8 cellular contexts compared by ENCODE assay signal in the genomic region with DNA sequence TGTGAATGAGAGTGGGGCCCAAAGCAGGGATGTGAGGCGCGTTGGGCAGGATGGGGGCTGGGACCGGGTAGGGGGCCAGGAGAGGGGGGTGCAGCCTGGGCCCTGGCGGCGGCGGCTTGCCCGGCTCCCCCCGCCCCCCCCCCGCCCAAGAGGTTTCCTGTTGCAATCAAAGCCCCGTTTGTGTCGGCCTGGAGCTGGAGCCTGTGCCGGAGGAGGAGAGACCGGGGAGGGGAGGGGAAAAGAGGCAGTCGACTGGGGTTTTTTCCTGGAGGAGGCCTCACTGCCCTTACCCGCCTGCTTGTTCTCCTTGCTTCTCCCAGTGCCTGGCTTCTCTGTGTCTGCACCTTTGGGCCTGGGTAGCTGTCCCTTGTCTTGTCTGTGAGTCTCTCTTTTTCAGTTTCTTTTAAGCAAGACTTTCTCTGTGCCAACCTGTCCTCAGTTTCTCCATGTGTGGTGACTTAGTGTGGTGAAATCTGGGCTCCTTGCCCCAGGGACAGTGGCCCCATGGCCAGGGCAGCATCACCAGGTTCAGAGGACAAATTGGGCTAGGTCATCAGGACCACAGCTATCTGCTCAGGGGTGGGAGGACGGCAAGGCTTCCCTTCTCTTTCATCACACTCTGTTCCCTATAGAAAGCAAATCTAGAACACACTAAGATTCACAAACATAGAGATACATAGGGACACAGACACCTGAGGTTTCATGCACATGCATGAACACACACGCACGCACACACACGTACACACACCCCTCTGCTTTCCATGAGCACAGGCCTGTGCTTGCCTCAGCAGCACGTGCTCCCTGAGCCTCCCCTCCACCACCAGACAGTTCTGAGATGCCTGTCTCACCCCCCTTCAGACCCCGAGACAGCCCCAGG. TPM values are rescaled to one million over a fixed set of nuclear protein-coding genes. Genes with fewer than 3 reads are reported as not detected.
DNase-seq lines count a peak whose midpoint lies in the region; ATAC-seq and TF ChIP-seq lines count a peak whose summit lies in the region.

No MANE protein-coding gene starts in this region.

- DNase-seq in AG04450 (ENCODE audit: low read depth, low spot score) (no peak), OCI-LY7 (ENCODE audit: low spot score) (no peak), colonic mucosa (no peak), erythroblast (lab: John Stamatoyannopoulos, UW) (no peak), MV-4-11 (lab: John Stamatoyannopoulos, UW) (no peak), lower leg skin (ENCODE audit: low spot score in 2 of 2) (no peak)

- peak overlapping the region; percentile 3; the same call in 1 of the 2 replicates for H3K4me3 ChIP-seq in AG04450 (ENCODE audit: low read depth, low read length)
- no peak overlapping the region for H3K4me3 ChIP-seq in OCI-LY7 (ENCODE audit: low read depth, low read length, poor library complexity, severe bottlenecking)
- H3K4me3 ChIP-seq in colonic mucosa, result no peak overlapping the region
- peak overlapping the region in 1 of 2 donors; percentile 20 for H3K4me3 ChIP-seq in mucosa of rectum (ENCODE audit: low read length in 2 of 2)
- H3K4me3 ChIP-seq in lower leg skin (ENCODE audit: low read depth, poor library complexity, severe bottlenecking), result no peak overlapping the region

- peak overlapping the region in 1 of 2 donors; percentile 42 for H3K9ac ChIP-seq in colonic mucosa (ENCODE audit: low read depth in 2 of 2, low read length in 2 of 2)
- peak overlapping the region in 1 of 2 donors; percentile 15 for H3K9ac ChIP-seq in mucosa of rectum (ENCODE audit: low read depth in 1 of 2, low read length in 2 of 2)

- H3K27ac ChIP-seq in AG04450 (ENCODE audit: low read depth, low read length), result peak overlapping the region; percentile 57
- H3K27ac ChIP-seq in OCI-LY7 (ENCODE audit: low read depth, low read length, poor library complexity, severe bottlenecking), result no peak overlapping the region
- peak overlapping the region; percentile 37 for H3K27ac ChIP-seq in colonic mucosa
- H3K27ac ChIP-seq in mucosa of rectum (ENCODE audit: low read depth in 2 of 2, low read length in 2 of 2), result peak overlapping the region; percentile 99 to 100

- no peaks in the 10 kb centered on the region; the same call in 1 of the 2 replicates for H3K9me3 ChIP-seq in AG04450 (ENCODE audit: control insufficient read depth, insufficient read depth, low read length)
- no peaks in the 10 kb centered on the region for H3K9me3 ChIP-seq in OCI-LY7 (ENCODE audit: low read length)
- H3K9me3 ChIP-seq in colonic mucosa, result no peaks in the 10 kb centered on the region
- H3K9me3 ChIP-seq in mucosa of rectum (ENCODE audit: control insufficient read depth in 2 of 2, low read length in 2 of 2), result no peaks in the 10 kb centered on the region

- TF ChIP-seq CTCF in AG04450 (IDR thresholded peaks at IDR 0.05; ENCODE audit: low read depth, low read length) (no peak), OCI-LY7 (conservative IDR thresholded peaks at IDR 0.05; ENCODE audit: low read length) (no peak), colonic mucosa (IDR thresholded peaks at IDR 0.05) (no peak), lower leg skin (IDR thresholded peaks at IDR 0.05) (no peak)

- TF ChIP-seq POLR2A in erythroblast (IDR thresholded peaks at IDR 0.05; ENCODE audit: low read length), result no peak
- no peak for TF ChIP-seq POLR2A in lower leg skin (IDR thresholded peaks at IDR 0.05)

- intact Hi-C loops in OCI-LY7 (cut with micrococcal nuclease; ENCODE audit: unreplicated experiment) (no loop called here), colonic mucosa (cut with DNase I) (no loop called here), lower leg skin (cut with DNase I; ENCODE audit: low total_unique reads) (no loop called here)

- H3K4me1 ChIP-seq in OCI-LY7 (ENCODE audit: insufficient read depth, low read length, poor library complexity, severe bottlenecking) (peaks cover 45% of the 10 kb centered on the region), colonic mucosa (peaks cover 5% of the 10 kb centered on the region), mucosa of rectum (ENCODE audit: control insufficient read depth in 2 of 2, insufficient read depth in 2 of 2, low read length in 2 of 2) (peaks cover 38 to 41% of the 10 kb centered on the region in 2 donors)

- POLR2A ChIA-PET in AG04450 (lab: Yijun Ruan, JAX) (interaction anchor here (0.6 kb wide), 1 partner anchor 26 kb away, joined by 3 read pairs; no protein-coding TSS in a partner anchor), OCI-LY7 (lab: Charles Lee) (interaction anchor here (0.6 kb wide), 2 partner anchors 91 to 120 kb away, joined by 3 read pairs; a partner anchor contains a TSS)

- CTCF ChIA-PET in AG04450 (lab: Charles Lee) (interaction anchor here (0.6 to 1.5 kb wide), 4 partner anchors 11 to 176 kb away, joined by 3 to 6 read pairs (median 3); no protein-coding TSS in a partner anchor), OCI-LY7 (lab: Charles Lee; ENCODE audit: unreplicated experiment) (interaction anchor here (0.6 kb wide), 1 partner anchor 104 kb away, joined by 10 read pairs; no protein-coding TSS in a partner anchor)

- H3K9me2 ChIP-seq in OCI-LY7 (ENCODE audit: insufficient read depth, low read length), result no peaks in the 10 kb centered on the region

- peak overlapping the region; percentile 96 for H3K4me2 ChIP-seq in OCI-LY7 (ENCODE audit: low read length)

- H3K36me3 ChIP-seq in OCI-LY7 (ENCODE audit: insufficient read depth, low read length) (no peaks in the 10 kb centered on the region), colonic mucosa (no peaks in the 10 kb centered on the region), mucosa of rectum (ENCODE audit: control insufficient read depth in 2 of 2, insufficient read depth in 2 of 2, low read length in 2 of 2) (peaks cover 0 to 4% of the 10 kb centered on the region in 2 donors)

- no peak for ATAC-seq in HG03196 (IDR thresholded peaks at IDR 0.05; ENCODE audit: unreplicated experiment)

- no peaks in the 10 kb centered on the region for H4K20me1 ChIP-seq in OCI-LY7 (ENCODE audit: insufficient read depth, low read length)

- no peaks in the 10 kb centered on the region for H3K79me2 ChIP-seq in OCI-LY7 (ENCODE audit: insufficient read depth, low read depth, low read length)

- 15 to 17% methylated on average over 21 of the region's 21 CpGs for WGBS in lower leg skin, 2 donors

- BruUV-seq in OCI-LY7 (replicated peaks; lab: Mats Ljungman, UMichigan), result no TSS peak

- no peaks in the 10 kb centered on the region for H3K27me3 ChIP-seq in AG04450 (ENCODE audit: control insufficient read depth, insufficient read depth, low read length)
- H3K27me3 ChIP-seq in colonic mucosa, result no peaks in the 10 kb centered on the region
- H3K27me3 ChIP-seq in mucosa of rectum (ENCODE audit: control insufficient read depth in 2 of 2, insufficient read depth in 2 of 2, low read length in 2 of 2), result no peaks in the 10 kb centered on the region

- peak overlapping the region; percentile 5; the same call in 1 of the 2 replicates for H2AFZ ChIP-seq in OCI-LY7 (ENCODE audit: low read length)

RNA-seq across cellular contexts. Expression of a gene that starts 8.4 kb away (rescaled TPM):
- 20.1 and 25.6 TPM in 2 replicates for polyA plus RNA-seq in AG04450 (2011; rRNA removed)
- polyA minus RNA-seq in AG04450 (2011; rRNA and poly(A)+ RNA removed), result 28.5 and 31.5 TPM in 2 replicates
- total RNA-seq in OCI-LY7 (2014; rRNA removed; shearing (Covaris generic)), result 1.4 and 7.0 TPM in 2 replicates
- total RNA-seq in OCI-LY7 (2022), result 5.1 and 8.4 TPM in 2 replicates
- total RNA-seq in colonic mucosa, result 10 to 100 TPM; 11.4 to 21.5 TPM
- 100 to 1,000 TPM; 160 to 207 (median 199) TPM for total RNA-seq in lower leg skin

RNA-seq across cellular contexts. Expression of a gene that starts 16.6 kb away (rescaled TPM):
- 0.15 and 0.19 TPM in 2 replicates for polyA plus RNA-seq in AG04450 (2011; rRNA removed)
- polyA minus RNA-seq in AG04450 (2011; rRNA and poly(A)+ RNA removed), result 0.09 and 1.0 TPM in 2 replicates
- 48.6 and 51.7 TPM in 2 replicates for total RNA-seq in OCI-LY7 (2014; rRNA removed; shearing (Covaris generic))
- 153 and 207 TPM in 2 replicates for total RNA-seq in OCI-LY7 (2022)
- 1 to 10 TPM; 5.3 to 8.8 TPM for total RNA-seq in colonic mucosa
- total RNA-seq in lower leg skin, result 10 to 100 TPM in 1 of 4 donors, 1 to 10 TPM in 3; 6.5 to 13.2 (median 7.8) TPM

RNA-seq across cellular contexts. Expression of a gene that starts 42.9 kb away (rescaled TPM):
- polyA plus RNA-seq in AG04450 (2011; rRNA removed), result 18.9 and 21.6 TPM in 2 replicates
- polyA minus RNA-seq in AG04450 (2011; rRNA and poly(A)+ RNA removed), result 10.2 and 10.5 TPM in 2 replicates
- 18.9 and 25.8 TPM in 2 replicates for total RNA-seq in OCI-LY7 (2014; rRNA removed; shearing (Covaris generic))
- total RNA-seq in OCI-LY7 (2022) (26.9 and 32.0 TPM in 2 replicates), colonic mucosa (10 to 100 TPM in 1 of 2 donors, 1 to 10 TPM in 1; 9.1 to 20.4 TPM), lower leg skin (10 to 100 TPM in 3 of 4 donors, 1 to 10 TPM in 1; 7.2 to 33.6 (median 19.2) TPM)

RNA-seq across cellular contexts. Expression of a gene that starts 43.1 kb away (rescaled TPM):
- polyA plus RNA-seq in AG04450 (2011; rRNA removed), result 20.9 and 21.7 TPM in 2 replicates
- polyA minus RNA-seq in AG04450 (2011; rRNA and poly(A)+ RNA removed), result 37.1 and 38.0 TPM in 2 replicates
- 26.1 and 31.6 TPM in 2 replicates for total RNA-seq in OCI-LY7 (2014; rRNA removed; shearing (Covaris generic))
- total RNA-seq in OCI-LY7 (2022) (58.2 and 66.5 TPM in 2 replicates), colonic mucosa (10 to 100 TPM; 27.5 to 32.3 TPM), lower leg skin (10 to 100 TPM in 1 of 4 donors, 1 to 10 TPM in 3; 6.1 to 12.1 (median 8.4) TPM)

RNA-seq across cellular contexts. Expression of a gene that starts 44.5 kb away (rescaled TPM):
- 1.6 and 2.1 TPM in 2 replicates for polyA plus RNA-seq in AG04450 (2011; rRNA removed)
- polyA minus RNA-seq in AG04450 (2011; rRNA and poly(A)+ RNA removed), result 3.0 and 3.6 TPM in 2 replicates
- total RNA-seq in OCI-LY7 (2014; rRNA removed; shearing (Covaris generic)), result 77.4 and 78.2 TPM in 2 replicates
- total RNA-seq in OCI-LY7 (2022), result 121 and 137 TPM in 2 replicates
- 10 to 100 TPM in 1 of 2 donors, 1 to 10 TPM in 1; 9.6 to 34.6 TPM for total RNA-seq in colonic mucosa
- 10 to 100 TPM in 1 of 4 donors, 1 to 10 TPM in 3; 4.7 to 13.6 (median 5.8) TPM for total RNA-seq in lower leg skin

Comparison
In these comparisons a context has a peak if more than half of its experiments do, and no peak if none do; other contexts are left out.
1. RNA of a gene that starts 8.4 kb away (total RNA-seq): 160 to 207 TPM in lower leg skin; 11.4 to 21.5 TPM in colonic mucosa and 1.4 to 8.4 TPM in OCI-LY7; every median in the first group is over 4 times any median in the second.